Comparison of ENCODE assay signal across 1 cellular context in genomic region chr2:37196320-37197195, GRCh38.
A peak's percentile ranks its signal among the peaks of the same experiment; 100 is the strongest.
TF ChIP-seq lines count a peak whose summit lies in the region.

TSS of gene CEBPZOS (plus strand) at chr2:37196496. CDS start at chr2:37199705, 3,209 bp downstream.

TF ChIP-seq in H1, 55 proteins besides CTCF, POLR2A, EP300 and RAD21 (continued from another document):
- TF ChIP-seq RBBP5 (IDR thresholded peaks at IDR 0.05; ENCODE audit: borderline replicate concordance, low read depth, low read length) (peak; percentile 44; the same call in 1 of the 2 replicates), NRF1 (IDR thresholded peaks at IDR 0.05; ENCODE audit: low read depth, low read length) (peak; percentile 61), USF2 (IDR thresholded peaks at IDR 0.05; ENCODE audit: low read length) (no peak), SRF (IDR thresholded peaks at IDR 0.05; ENCODE audit: low read depth, low read length) (no peak), CHD2 (IDR thresholded peaks at IDR 0.05; ENCODE audit: low read length) (no peak), CHD7 (IDR thresholded peaks at IDR 0.05; ENCODE audit: insufficient replicate concordance, low read length) (no peak), NANOG (IDR thresholded peaks at IDR 0.05; ENCODE audit: insufficient read depth, low read depth, low read length, poor library complexity, severe bottlenecking) (no peak), FOSL1 (IDR thresholded peaks at IDR 0.05; ENCODE audit: insufficient read depth, low read depth, low read length) (no peak), RNF2 (IDR thresholded peaks at IDR 0.05; ENCODE audit: borderline replicate concordance, low read depth, low read length, missing control alignments, poor library complexity, severe bottlenecking) (no peak), EGR1 (IDR thresholded peaks at IDR 0.05; ENCODE audit: borderline replicate concordance, low read depth, low read length) (no peak), BCL11A (IDR thresholded peaks at IDR 0.05; ENCODE audit: low read depth in 2 of 2, low read length in 2 of 2) (no peak), CREB1 (IDR thresholded peaks at IDR 0.05) (peak; percentile 42; the same call in 1 of the 2 replicates), EZH2 (IDR thresholded peaks at IDR 0.05; ENCODE audit: low read depth, low read length, severe bottlenecking) (no peak), E2F6 (IDR thresholded peaks at IDR 0.05) (no peak), KDM4A (IDR thresholded peaks at IDR 0.05; ENCODE audit: low read depth, low read length, severe bottlenecking) (no peak), PHF8 (conservative IDR thresholded peaks at IDR 0.05; ENCODE audit: low read depth, low read length) (no peak; the same call in 1 of the 2 replicates), SAP30 (IDR thresholded peaks at IDR 0.05; ENCODE audit: insufficient read depth, insufficient replicate concordance, low read length) (peak; percentile 32), CBX8 (IDR thresholded peaks at IDR 0.05; ENCODE audit: borderline replicate concordance, low read depth, low read length) (no peak), HDAC2 (IDR thresholded peaks at IDR 0.05; ENCODE audit: borderline replicate concordance in 1 of 2, low read depth in 2 of 2, low read length in 2 of 2) (no peak; a peak in 1 of 4 replicates), JUN (IDR thresholded peaks at IDR 0.05; ENCODE audit: low read depth, low read length) (no peak), RXRA (IDR thresholded peaks at IDR 0.05; ENCODE audit: insufficient read depth, low read depth, low read length) (no peak), TBP (IDR thresholded peaks at IDR 0.05; ENCODE audit: low read depth, low read length) (0 out of 2 replicates have a peak, but pooled peaks have one; percentile 28), GTF2F1 (IDR thresholded peaks at IDR 0.05; ENCODE audit: borderline replicate concordance, low read depth, low read length) (no peak), TAF1 (IDR thresholded peaks at IDR 0.05; ENCODE audit: low read depth, low read length) (peak; percentile 54; the same call in 1 of the 2 replicates), SIRT6 (IDR thresholded peaks at IDR 0.05; ENCODE audit: low read length) (no peak), SIN3A (conservative IDR thresholded peaks at IDR 0.05 in 1 of 2, IDR thresholded peaks at IDR 0.05 in 1 of 2; ENCODE audit: low read depth in 1 of 2, low read length in 2 of 2) (0 out of 4 replicates have a peak, but pooled peaks of 1 of the 2 experiments have one; percentile 26), SP4 (IDR thresholded peaks at IDR 0.05; ENCODE audit: low read length) (no peak), SP1 (IDR thresholded peaks at IDR 0.05; ENCODE audit: low read depth, low read length) (no peak), KDM5A (IDR thresholded peaks at IDR 0.05; ENCODE audit: low read length) (no peak), POLR2AphosphoS5 (IDR thresholded peaks at IDR 0.05; ENCODE audit: low read depth, low read length) (peak; percentile 21; the same call in 1 of the 2 replicates)
